Comparison of ENCODE assay signal across 9 cellular contexts in genomic region chr9:137316012-137316981, GRCh38. TPM values are rescaled to one million over a fixed set of nuclear protein-coding genes. Genes with fewer than 3 reads are reported as not detected.
A peak's percentile ranks its signal among the peaks of the same experiment; 100 is the strongest.
DNase-seq lines count a peak whose midpoint lies in the region; ATAC-seq, FAIRE-seq and TF ChIP-seq lines count a peak whose summit lies in the region.
"Had no signal": no experiment of that assay in that cellular context is flagged by ENCODE, and none has a peak within 500 bp of the region (broad histone marks: within the 10 kb centered on the region; RNA-seq: fewer than 3 reads in every experiment).

No MANE protein-coding gene starts in this region.

- TF ChIP-seq EP300 in K562 (IDR thresholded peaks at IDR 0.05; ENCODE audit: low read length): no peak
- TF ChIP-seq EP300 in HepG2 (IDR thresholded peaks at IDR 0.05; ENCODE audit: low read depth in 2 of 2, low read length in 2 of 2): no peak
- TF ChIP-seq EP300 in HepG2 (CRISPR knock-in tag; IDR thresholded peaks at IDR 0.05; ENCODE audit: borderline replicate concordance): no peak

- POLR2A ChIA-PET in IMR-90 (lab: Charles Lee; ENCODE audit: unreplicated experiment): no interaction called here
- POLR2A ChIA-PET in K562 (lab: Yijun Ruan, JAX): interaction anchor here (0.6 to 1.2 kb wide), 7 partner anchors 13 to 165 kb away, joined by 3 to 8 read pairs (median 3); partner anchors contain the start of gene NRARP
- POLR2A ChIA-PET in HepG2 (lab: Yijun Ruan, JAX): no interaction called here

- DNase-seq in ELR (ENCODE audit: low read depth): peak; percentile 50
- no peak for DNase-seq in IMR-90
- peak; percentile 86 to 95 (median 94) for DNase-seq in K562 (ENCODE audit: extremely low read depth in 1 of 4, low spot score in 3 of 4)
- DNase-seq in HepG2 (ENCODE audit: low spot score): no peak
- no peak for DNase-seq in glomerular visceral epithelial cell (ENCODE audit: extremely low spot score)
- no peak for DNase-seq in NCI-H1105 (lab: John Stamatoyannopoulos, UW)
- no peak for DNase-seq in ureter (ENCODE audit: low spot score)
- DNase-seq in dedifferentiated amniotic fluid mesenchymal stem cell (ENCODE audit: extremely low spot score): no peak

- H2AK9ac ChIP-seq in IMR-90 (replicated peaks; ENCODE audit: low read depth, low read length, poor library complexity): peak overlapping the region; percentile 37

- H3K36me3 ChIP-seq in IMR-90 (ENCODE audit: control insufficient read depth, insufficient read depth, low read length) (no peaks in the 10 kb centered on the region), K562 (ENCODE audit: control insufficient read depth, insufficient read depth, low read length) (no peaks in the 10 kb centered on the region), HepG2 (replicated peaks in 1 of 2; ENCODE audit: control insufficient read depth in 1 of 2, insufficient read depth in 2 of 2, low read length in 2 of 2) (no peaks in the 10 kb centered on the region)

- no peak overlapping the region for H3K18ac ChIP-seq in IMR-90 (ENCODE audit: low read depth, low read length)

- H3K9ac ChIP-seq in IMR-90 (ENCODE audit: low read depth, low read length) (no peak overlapping the region), K562 (ENCODE audit: insufficient read depth in 1 of 2, low read depth in 2 of 2, low read length in 2 of 2) (peak overlapping the region; percentile 87 to 93; a peak in 3 of 4 replicates), HepG2 (ENCODE audit: insufficient read depth, low read depth, low read length) (0 out of 2 replicates have a peak overlapping the region, but pooled peaks have one; percentile 22)

- H2AK5ac ChIP-seq in IMR-90 (ENCODE audit: low read depth, low read length): no peak overlapping the region

- intact Hi-C loops in IMR-90 (cut with micrococcal nuclease): no loop called here
- intact Hi-C loops in K562 (cut with micrococcal nuclease): no loop called here
- intact Hi-C loops in HepG2 (cut with micrococcal nuclease; ENCODE audit: unreplicated experiment): no loop called here

- no peak for TF ChIP-seq POLR2A in IMR-90 (IDR thresholded peaks at IDR 0.05; ENCODE audit: low read depth, low read length)
- TF ChIP-seq POLR2A in K562 (conservative IDR thresholded peaks at IDR 0.05): peak; percentile 49
- TF ChIP-seq POLR2A in HepG2 (IDR thresholded peaks at IDR 0.05; ENCODE audit: insufficient read depth in 1 of 2, low read depth in 2 of 2, low read length in 2 of 2): no peak

- CTCF ChIA-PET in IMR-90 (lab: Yijun Ruan, JAX): no interaction called here
- CTCF ChIA-PET in K562 (lab: Yijun Ruan, JAX; ENCODE audit: low intra/inter-chr PET ratio): no interaction called here
- CTCF ChIA-PET in HepG2 (lab: Yijun Ruan, JAX; ENCODE audit: low intra/inter-chr PET ratio, low total read pairs): no interaction called here

- ATAC-seq in IMR-90 (ENCODE audit: low read depth) (peak; percentile 57), K562 (peak; percentile 76), HepG2 (no peak)

- H3K4me2 ChIP-seq in IMR-90 (ENCODE audit: low read depth, low read length) (no peak overlapping the region), K562 (ENCODE audit: insufficient read depth, low read length) (peak overlapping the region; percentile 55), HepG2 (ENCODE audit: low read depth, low read length) (peak overlapping the region; percentile 12; the same call in 1 of the 2 replicates)

- TF ChIP-seq CTCF in IMR-90 (conservative IDR thresholded peaks at IDR 0.05; ENCODE audit: low read depth, low read length) (no peak), K562 (IDR thresholded peaks at IDR 0.05 in 2 of 3, conservative IDR thresholded peaks at IDR 0.05 in 1 of 3; ENCODE audit: insufficient read depth in 2 of 3, low read depth in 1 of 3, low read length in 3 of 3) (no peak), HepG2 (CRISPR knock-in tag; IDR thresholded peaks at IDR 0.05) (no peak)

- peak overlapping the region; percentile 45 for H2BK5ac ChIP-seq in IMR-90 (ENCODE audit: low read depth, low read length, poor library complexity, severe bottlenecking)

- peak overlapping the region; percentile 82 for H2AFZ ChIP-seq in IMR-90 (replicated peaks; ENCODE audit: low read length, poor library complexity)
- peak overlapping the region; percentile 80 for H2AFZ ChIP-seq in K562 (ENCODE audit: low read depth, low read length)
- no peak overlapping the region for H2AFZ ChIP-seq in HepG2 (ENCODE audit: low read length)

- H3K23ac ChIP-seq in IMR-90 (ENCODE audit: low read depth, low read length): no peak overlapping the region

- H3K4me1 ChIP-seq in IMR-90 (ENCODE audit: control insufficient read depth, insufficient read depth, low read length) (0 out of 2 replicates have a peak, but pooled peaks cover 2% of the 10 kb centered on the region), K562 (replicated peaks in 1 of 2; ENCODE audit: control insufficient read depth in 2 of 2, insufficient read depth in 2 of 2, low read length in 2 of 2) (peaks cover 12 to 97% of the 10 kb centered on the region in 2 experiments), HepG2 (ENCODE audit: insufficient read depth, low read length) (peaks cover 44% of the 10 kb centered on the region)

- no peak overlapping the region for H2BK120ac ChIP-seq in IMR-90 (ENCODE audit: low read depth, low read length)

- H4K20me1 ChIP-seq in IMR-90 (ENCODE audit: insufficient read depth, low read length): no peaks in the 10 kb centered on the region
- H4K20me1 ChIP-seq in K562 (replicated peaks; ENCODE audit: control insufficient read depth, insufficient read depth, low read length): 0 out of 2 replicates have a peak, but pooled peaks cover 1% of the 10 kb centered on the region
- peaks cover 4% of the 10 kb centered on the region; the same call in 1 of the 2 replicates for H4K20me1 ChIP-seq in HepG2 (ENCODE audit: insufficient read depth, low read length)

- no peaks in the 10 kb centered on the region for H3K79me1 ChIP-seq in IMR-90 (ENCODE audit: low read depth in 1 of 2, low read length in 2 of 2)

- TF ChIP-seq RAD21 in IMR-90 (IDR thresholded peaks at IDR 0.05; ENCODE audit: low read length) (no peak), K562 (CRISPR knock-in tag; conservative IDR thresholded peaks at IDR 0.05 in 1 of 2, IDR thresholded peaks at IDR 0.05 in 1 of 2) (no peak), HepG2 (CRISPR knock-in tag; IDR thresholded peaks at IDR 0.05) (no peak)

- H3K14ac ChIP-seq in IMR-90 (replicated peaks; ENCODE audit: low read depth, low read length): no peak overlapping the region

- H2BK15ac ChIP-seq in IMR-90 (ENCODE audit: low read depth, low read length): no peak overlapping the region

- FAIRE-seq in K562 (lab: Jason Lieb, UNC) (no peak), HepG2 (lab: Jason Lieb, UNC) (no peak)
- FAIRE-seq: keratinocyte had no signal

- no peak overlapping the region for H2BK20ac ChIP-seq in IMR-90 (ENCODE audit: low read depth, low read length)

- no peaks in the 10 kb centered on the region for H3K9me1 ChIP-seq in IMR-90 (ENCODE audit: insufficient read depth, low read length)
- no peaks in the 10 kb centered on the region for H3K9me1 ChIP-seq in K562 (ENCODE audit: control insufficient read depth, insufficient read depth, low read length)

- no peak overlapping the region for H4K5ac ChIP-seq in IMR-90 (ENCODE audit: low read depth, low read length)

- H3K4ac ChIP-seq in IMR-90 (ENCODE audit: low read depth, low read length): peak overlapping the region; percentile 22; the same call in 1 of the 2 replicates

- BruUV-seq in IMR-90 (replicated peaks; lab: Mats Ljungman, UMichigan) (no TSS peak), K562 (replicated peaks; lab: Mats Ljungman, UMichigan) (no TSS peak), HepG2 (replicated peaks; lab: Mats Ljungman, UMichigan) (no TSS peak)

- no peak overlapping the region; the same call in 1 of the 2 replicates for H3K27ac ChIP-seq in IMR-90 (ENCODE audit: insufficient read depth, low read length)
- peak overlapping the region; percentile 91 for H3K27ac ChIP-seq in K562 (ENCODE audit: extremely low read depth, low read depth, low read length)
- H3K27ac ChIP-seq in HepG2 (ENCODE audit: extremely low read length, insufficient read depth, low read length): no peak overlapping the region

- in situ Hi-C loops in IMR-90 (cut with MboI; ENCODE audit: low sequenced_read_pairs) (no loop called here), K562 (cut with MboI) (no loop called here), HepG2 (cut with HindIII; ENCODE audit: extremely low pct_ligation_motif_present, low pct_unique_long_range_greater_than_20kb) (no loop called here)

- dilution Hi-C loops in IMR-90 (cut with HindIII; ENCODE audit: low sequenced_read_pairs, unreplicated experiment): no loop called here

- no peak overlapping the region; the same call in 1 of the 2 replicates for H4K91ac ChIP-seq in IMR-90 (ENCODE audit: insufficient read depth, low read depth, low read length)

- no peaks in the 10 kb centered on the region for H3K27me3 ChIP-seq in IMR-90 (ENCODE audit: control insufficient read depth, insufficient read depth, low read length)
- no peaks in the 10 kb centered on the region for H3K27me3 ChIP-seq in K562 (ENCODE audit: control insufficient read depth in 2 of 2, insufficient read depth in 2 of 2, low read length in 2 of 2)
- peaks cover 20 to 70% of the 10 kb centered on the region in 2 experiments for H3K27me3 ChIP-seq in HepG2 (ENCODE audit: control insufficient read depth in 1 of 2, insufficient read depth in 2 of 2, low read length in 2 of 2)

- H3K79me2 ChIP-seq in K562 (ENCODE audit: control insufficient read depth, insufficient read depth, low read length) (no peaks in the 10 kb centered on the region), HepG2 (ENCODE audit: insufficient read depth, low read length) (no peaks in the 10 kb centered on the region)

- H3K4me3 ChIP-seq in IMR-90 (ENCODE audit: insufficient read depth, low read depth, low read length) (no peak overlapping the region), K562 (peak overlapping the region; percentile 45), HepG2 (replicated peaks in 1 of 3; ENCODE audit: insufficient read depth in 1 of 3, low read depth in 2 of 3, low read length in 3 of 3) (peak overlapping the region in 1 of 3 experiments; percentile 16; a peak in 2 of 6 replicates)

- WGBS in IMR-90 (ENCODE audit: extremely low coverage in 2 of 2, insufficient read length in 1 of 2), 2 experiments: no CpG with 5 or more reads among the region's 83 CpGs
- WGBS in K562 (ENCODE audit: insufficient coverage, low coverage, missing lambda C conversion rate): 13% methylated on average over 32 of the region's 83 CpGs
- 21% methylated on average over 13 of the region's 83 CpGs for WGBS in HepG2 (ENCODE audit: low lambda C conversion rate)

- H3K9me3 ChIP-seq in IMR-90 (ENCODE audit: control insufficient read depth, insufficient read depth, low read length): no peaks in the 10 kb centered on the region
- no peaks in the 10 kb centered on the region for H3K9me3 ChIP-seq in K562 (replicated peaks; ENCODE audit: control insufficient read depth, insufficient read depth, low read depth, low read length)
- H3K9me3 ChIP-seq in HepG2 (ENCODE audit: low read length): no peaks in the 10 kb centered on the region

- no peak overlapping the region for H4K8ac ChIP-seq in IMR-90 (ENCODE audit: low read depth in 2 of 2, low read length in 2 of 2)

- no peak overlapping the region for H3K56ac ChIP-seq in IMR-90 (ENCODE audit: extremely low read depth, insufficient read depth, low read length)

RNA-seq across cellular contexts. Expression of gene NRARP, which starts 14.2 kb away (rescaled TPM):
- total RNA-seq in IMR-90 (2012; rRNA removed): not detected in 2 replicates
- 0.15 and 0.39 TPM in 2 replicates for polyA plus RNA-seq in IMR-90 (2012; rRNA removed)
- 0.37 and 1.8 TPM in 2 replicates for polyA plus RNA-seq in IMR-90 (2012; cell fraction: cytosol; rRNA removed)
- polyA plus RNA-seq in IMR-90 (2012; cell fraction: nucleus; rRNA removed; ENCODE audit: low replicate concordance): 2.9 and 4.1 TPM in 2 replicates
- 6.4 and 15.4 TPM in 2 replicates for total RNA-seq in K562 (2011; cell fraction: chromatin; rRNA removed; ENCODE audit: low replicate concordance)
- 16.8 and 18.8 TPM in 2 replicates for total RNA-seq in K562 (2011; cell fraction: nucleolus; rRNA removed)
- total RNA-seq in K562 (2011; cell fraction: nucleoplasm; rRNA removed): 11.7 and 13.1 TPM in 2 replicates
- 19.1 and 25.9 TPM in 2 replicates for total RNA-seq in K562 (2014; rRNA removed)
- 1.6 and 2.0 TPM in 2 replicates for total RNA-seq in K562 (2014; rRNA removed; fragmentation: Illumina TruSeq; extraction: Trizol)
- 3.3 and 4.0 TPM in 2 replicates for total RNA-seq in K562 (2015; rRNA removed; fragmentation: Illumina TruSeq; extraction: Trizol)
- 24.5 and 29.5 TPM in 2 replicates for total RNA-seq in K562 (2021)
- polyA plus RNA-seq in K562 (2011; rRNA removed): 5.2 and 7.6 TPM in 2 replicates
- 10.4 and 26.9 TPM in 2 replicates for polyA plus RNA-seq in K562 (2011; cell fraction: cytosol; rRNA removed)
- polyA plus RNA-seq in K562 (2011; cell fraction: nucleus; rRNA removed): 13.1 and 17.8 TPM in 2 replicates
- polyA plus RNA-seq in K562 (2012): 6.1 and 8.4 TPM in 2 replicates
- polyA plus RNA-seq in K562 (2014; fragmentation: Illumina TruSeq; extraction: Trizol): 6.2 and 7.2 TPM in 2 replicates
- polyA plus RNA-seq in K562 (2014; fragmentation: Nextera tagmentation; extraction: Ambion mirVana): not detected
- polyA plus RNA-seq in K562 (2014; rRNA removed): 13.8 and 17.8 TPM in 2 replicates
- 1.3 and 1.8 TPM in 2 replicates for polyA minus RNA-seq in K562 (2011; rRNA and poly(A)+ RNA removed)
- polyA minus RNA-seq in K562 (2011; cell fraction: cytosol; rRNA and poly(A)+ RNA removed): 9.5 and 11.2 TPM in 2 replicates
- 9.2 and 12.6 TPM in 2 replicates for polyA minus RNA-seq in K562 (2011; cell fraction: nucleus; rRNA and poly(A)+ RNA removed)
- 0.14 and 0.22 TPM in 2 replicates for total RNA-seq in HepG2 (2016; rRNA removed; fragmentation: Illumina TruSeq; extraction: Trizol)
- total RNA-seq in HepG2 (2016; cell fraction: cytosol; rRNA removed; fragmentation: Illumina TruSeq; extraction: Trizol; ENCODE audit: low read depth): 0.26 and 0.30 TPM in 2 replicates
- total RNA-seq in HepG2 (2016; cell fraction: insoluble cytoplasmic fraction; rRNA removed; fragmentation: Illumina TruSeq; extraction: Trizol): 0.19 and 0.35 TPM in 2 replicates
- 0.21 and 0.25 TPM in 2 replicates for total RNA-seq in HepG2 (2016; cell fraction: membrane; rRNA removed; fragmentation: Illumina TruSeq; extraction: Trizol)
- total RNA-seq in HepG2 (2016; cell fraction: nucleus; rRNA removed; fragmentation: Illumina TruSeq; extraction: Trizol): 0.19 and 0.22 TPM in 2 replicates
- 0.46 and 0.73 TPM in 2 replicates for polyA plus RNA-seq in HepG2 (2011; rRNA removed)
- polyA plus RNA-seq in HepG2 (2011; cell fraction: cytosol; rRNA removed): 0.74 and 1.0 TPM in 2 replicates
- polyA plus RNA-seq in HepG2 (2011; cell fraction: nucleus; rRNA removed): 0.69 and 0.79 TPM in 2 replicates
- 0.51 and 0.78 TPM in 2 replicates for polyA plus RNA-seq in HepG2 (2012)
- 0.21 and 0.42 TPM in 2 replicates for polyA plus RNA-seq in HepG2 (2016; cell fraction: cytosol; fragmentation: Illumina TruSeq; extraction: Trizol; ENCODE audit: low read depth)
- 0.17 and 0.46 TPM in 2 replicates for polyA plus RNA-seq in HepG2 (2016; cell fraction: insoluble cytoplasmic fraction; fragmentation: Illumina TruSeq; extraction: Trizol; ENCODE audit: low read depth)
- 0.40 and 0.56 TPM in 2 replicates for polyA plus RNA-seq in HepG2 (2016; cell fraction: membrane; fragmentation: Illumina TruSeq; extraction: Trizol; ENCODE audit: low read depth)
- polyA plus RNA-seq in HepG2 (2016; cell fraction: nucleus; fragmentation: Illumina TruSeq; extraction: Trizol; ENCODE audit: insufficient read depth, low read depth): 0.36 and 0.52 TPM in 2 replicates
- 1.0 and 2.0 TPM in 2 replicates for polyA minus RNA-seq in HepG2 (2011; rRNA and poly(A)+ RNA removed; ENCODE audit: low replicate concordance)
- polyA minus RNA-seq in HepG2 (2011; cell fraction: cytosol; rRNA and poly(A)+ RNA removed): 0.59 and 0.88 TPM in 2 replicates
- polyA minus RNA-seq in HepG2 (2011; cell fraction: nucleus; rRNA and poly(A)+ RNA removed): 0.25 TPM in 1 of 2 replicates, not detected in the other
- total RNA-seq in ureter: 7.1 TPM

RNA-seq across cellular contexts. Expression of gene TOR4A, which starts 38.8 kb away (rescaled TPM):
- total RNA-seq in IMR-90 (2012; rRNA removed): 9.7 and 11.4 TPM in 2 replicates
- 22.9 and 28.4 TPM in 2 replicates for polyA plus RNA-seq in IMR-90 (2012; rRNA removed)
- 17.3 and 37.9 TPM in 2 replicates for polyA plus RNA-seq in IMR-90 (2012; cell fraction: cytosol; rRNA removed)
- 14.3 and 42.3 TPM in 2 replicates for polyA plus RNA-seq in IMR-90 (2012; cell fraction: nucleus; rRNA removed; ENCODE audit: low replicate concordance)
- total RNA-seq in K562 (2011; cell fraction: chromatin; rRNA removed; ENCODE audit: low replicate concordance): 16.4 and 68.0 TPM in 2 replicates
- total RNA-seq in K562 (2011; cell fraction: nucleolus; rRNA removed): 100 and 103 TPM in 2 replicates
- 32.4 and 39.2 TPM in 2 replicates for total RNA-seq in K562 (2011; cell fraction: nucleoplasm; rRNA removed)
- 38.5 and 46.9 TPM in 2 replicates for total RNA-seq in K562 (2014; rRNA removed)
- 3.4 and 4.6 TPM in 2 replicates for total RNA-seq in K562 (2014; rRNA removed; fragmentation: Illumina TruSeq; extraction: Trizol)
- 14.8 and 16.4 TPM in 2 replicates for total RNA-seq in K562 (2015; rRNA removed; fragmentation: Illumina TruSeq; extraction: Trizol)
- 45.8 and 49.2 TPM in 2 replicates for total RNA-seq in K562 (2021)
- 8.6 and 13.0 TPM in 2 replicates for polyA plus RNA-seq in K562 (2011; rRNA removed)
- polyA plus RNA-seq in K562 (2011; cell fraction: cytosol; rRNA removed): 18.4 and 58.5 TPM in 2 replicates
- polyA plus RNA-seq in K562 (2011; cell fraction: nucleus; rRNA removed): 14.8 and 30.5 TPM in 2 replicates
- polyA plus RNA-seq in K562 (2012): 20.5 and 29.0 TPM in 2 replicates
- polyA plus RNA-seq in K562 (2014; fragmentation: Illumina TruSeq; extraction: Trizol): 8.8 and 14.8 TPM in 2 replicates
- 1 to 10 TPM; 3.9 to 7.0 TPM for polyA plus RNA-seq in K562 (2014; fragmentation: Nextera tagmentation; extraction: Ambion mirVana)
- polyA plus RNA-seq in K562 (2014; rRNA removed): 23.9 and 27.3 TPM in 2 replicates
- 2.8 and 4.9 TPM in 2 replicates for polyA minus RNA-seq in K562 (2011; rRNA and poly(A)+ RNA removed)
- 27.4 and 32.4 TPM in 2 replicates for polyA minus RNA-seq in K562 (2011; cell fraction: cytosol; rRNA and poly(A)+ RNA removed)
- 13.6 and 14.0 TPM in 2 replicates for polyA minus RNA-seq in K562 (2011; cell fraction: nucleus; rRNA and poly(A)+ RNA removed)
- 7.0 and 14.2 TPM in 2 replicates for total RNA-seq in HepG2 (2016; rRNA removed; fragmentation: Illumina TruSeq; extraction: Trizol)
- 1.3 and 1.5 TPM in 2 replicates for total RNA-seq in HepG2 (2016; cell fraction: cytosol; rRNA removed; fragmentation: Illumina TruSeq; extraction: Trizol; ENCODE audit: low read depth)
- total RNA-seq in HepG2 (2016; cell fraction: insoluble cytoplasmic fraction; rRNA removed; fragmentation: Illumina TruSeq; extraction: Trizol): 6.7 and 14.2 TPM in 2 replicates
- total RNA-seq in HepG2 (2016; cell fraction: membrane; rRNA removed; fragmentation: Illumina TruSeq; extraction: Trizol): 5.1 and 6.1 TPM in 2 replicates
- 10.4 and 11.5 TPM in 2 replicates for total RNA-seq in HepG2 (2016; cell fraction: nucleus; rRNA removed; fragmentation: Illumina TruSeq; extraction: Trizol)
- polyA plus RNA-seq in HepG2 (2011; rRNA removed): 11.1 and 16.4 TPM in 2 replicates
- 14.3 and 20.7 TPM in 2 replicates for polyA plus RNA-seq in HepG2 (2011; cell fraction: cytosol; rRNA removed)
- polyA plus RNA-seq in HepG2 (2011; cell fraction: nucleus; rRNA removed): 17.2 and 18.2 TPM in 2 replicates
- polyA plus RNA-seq in HepG2 (2012): 6.6 and 10.2 TPM in 2 replicates
- 1.1 and 1.2 TPM in 2 replicates for polyA plus RNA-seq in HepG2 (2016; cell fraction: cytosol; fragmentation: Illumina TruSeq; extraction: Trizol; ENCODE audit: low read depth)
- 7.9 and 8.2 TPM in 2 replicates for polyA plus RNA-seq in HepG2 (2016; cell fraction: insoluble cytoplasmic fraction; fragmentation: Illumina TruSeq; extraction: Trizol; ENCODE audit: low read depth)
- 3.0 and 3.1 TPM in 2 replicates for polyA plus RNA-seq in HepG2 (2016; cell fraction: membrane; fragmentation: Illumina TruSeq; extraction: Trizol; ENCODE audit: low read depth)
- 20.6 and 20.8 TPM in 2 replicates for polyA plus RNA-seq in HepG2 (2016; cell fraction: nucleus; fragmentation: Illumina TruSeq; extraction: Trizol; ENCODE audit: insufficient read depth, low read depth)
- 13.4 and 50.2 TPM in 2 replicates for polyA minus RNA-seq in HepG2 (2011; rRNA and poly(A)+ RNA removed; ENCODE audit: low replicate concordance)
- polyA minus RNA-seq in HepG2 (2011; cell fraction: cytosol; rRNA and poly(A)+ RNA removed): 29.6 and 30.9 TPM in 2 replicates
- polyA minus RNA-seq in HepG2 (2011; cell fraction: nucleus; rRNA and poly(A)+ RNA removed): 6.3 and 7.8 TPM in 2 replicates
- total RNA-seq in ureter: 15.4 TPM

Comparison
In these comparisons a context has a peak if more than half of its experiments do, and no peak if none do; other contexts are left out.
1. DNase-seq: peak in ELR (single experiment) and K562 (4 of 4); none in IMR-90 (single experiment), HepG2 (single experiment), glomerular visceral epithelial cell (single experiment), NCI-H1105 (single experiment), ureter (single experiment) and dedifferentiated amniotic fluid mesenchymal stem cell (single experiment).